In the genomic region with DNA sequence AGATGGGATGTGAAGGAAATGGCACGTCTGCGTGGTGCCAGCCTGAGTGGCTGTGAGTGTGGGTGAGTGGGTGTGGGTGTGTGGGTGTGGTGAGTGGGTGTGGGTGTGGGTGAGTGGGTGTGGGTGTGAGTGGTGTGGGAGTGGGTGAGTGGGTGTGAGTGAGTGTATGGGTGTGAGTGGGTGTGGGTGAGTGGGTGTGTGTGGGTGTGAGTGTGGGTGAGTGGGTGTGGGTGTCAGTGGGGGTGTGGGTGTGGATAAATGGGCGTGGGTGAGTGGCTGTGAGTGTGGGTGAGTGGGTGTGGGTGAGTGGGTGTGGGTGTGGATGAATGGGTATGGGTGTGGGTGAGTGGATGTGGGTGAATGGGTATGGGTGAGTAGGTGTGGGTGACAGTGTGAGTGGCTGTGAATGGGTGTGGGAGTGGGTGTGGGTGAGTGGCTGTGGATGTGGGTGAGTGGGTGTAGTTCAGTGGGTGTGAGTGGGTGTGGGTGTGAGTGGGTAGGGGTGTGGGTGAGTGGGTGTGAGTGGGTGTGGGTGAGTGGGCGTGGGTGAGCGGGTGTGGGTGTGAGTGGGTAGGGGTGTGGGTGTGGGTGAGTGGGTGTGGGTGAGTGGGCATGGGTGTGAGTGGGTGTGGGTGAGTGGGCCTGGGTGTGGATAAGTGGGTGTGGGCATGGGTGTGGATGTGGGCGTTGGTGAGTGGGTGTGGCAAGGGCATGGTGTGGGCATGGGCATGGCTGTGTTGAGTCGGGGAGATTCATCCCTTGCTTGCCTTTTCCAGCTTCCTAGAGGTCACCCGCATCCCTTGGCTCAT, we compare ENCODE assay signal across 1 cellular context.
TF ChIP-seq lines count a peak whose summit lies in the region.

No MANE protein-coding gene starts in this region.

TF ChIP-seq in K562, 482 proteins besides CTCF, POLR2A, EP300 and RAD21 (continued from another document and continues in another):
- no peak for TF ChIP-seq MITF (IDR thresholded peaks at IDR 0.05)
- TF ChIP-seq SIN3A (IDR thresholded peaks at IDR 0.05; ENCODE audit: borderline replicate concordance in 2 of 2, control insufficient read depth in 1 of 2, low read depth in 2 of 2, low read length in 2 of 2), result no peak
- TF ChIP-seq ZC3H11A (IDR thresholded peaks at IDR 0.05; ENCODE audit: low read depth, low read length), result no peak
- no peak for TF ChIP-seq ZNF311 (CRISPR knock-in tag; IDR thresholded peaks at IDR 0.05)
- TF ChIP-seq DIDO1 (tag; IDR thresholded peaks at IDR 0.05; ENCODE audit: low read depth), result no peak
- no peak for TF ChIP-seq PHF20 (IDR thresholded peaks at IDR 0.05; ENCODE audit: partially characterized antibody)
- no peak for TF ChIP-seq NR2F6 (CRISPR knock-in tag; IDR thresholded peaks at IDR 0.05)
- TF ChIP-seq CBX1 (IDR thresholded peaks at IDR 0.05; ENCODE audit: low read depth), result no peak
- TF ChIP-seq BCOR (IDR thresholded peaks at IDR 0.05), result no peak
- TF ChIP-seq POLR2G (IDR thresholded peaks at IDR 0.05; ENCODE audit: low read depth, low read length), result no peak
- TF ChIP-seq TFAM (CRISPR knock-in tag; conservative IDR thresholded peaks at IDR 0.05), result no peak
- TF ChIP-seq RAD51 (IDR thresholded peaks at IDR 0.05; ENCODE audit: borderline replicate concordance, low read depth), result no peak
- TF ChIP-seq ZNF77 (CRISPR knock-in tag; IDR thresholded peaks at IDR 0.05), result no peak
- no peak for TF ChIP-seq E4F1 (CRISPR knock-in tag; IDR thresholded peaks at IDR 0.05; ENCODE audit: borderline replicate concordance)
- TF ChIP-seq BRF1 (IDR thresholded peaks at IDR 0.05; ENCODE audit: borderline replicate concordance, extremely low read depth, insufficient read length), result no peak
- TF ChIP-seq CBX3 (IDR thresholded peaks at IDR 0.05; ENCODE audit: borderline replicate concordance in 1 of 2, low read length in 2 of 2), result no peak
- no peak for TF ChIP-seq STAT5B (CRISPR knock-in tag; IDR thresholded peaks at IDR 0.05)
- no peak for TF ChIP-seq ZNF518B (CRISPR knock-in tag; IDR thresholded peaks at IDR 0.05)
- TF ChIP-seq, protein P1, sequence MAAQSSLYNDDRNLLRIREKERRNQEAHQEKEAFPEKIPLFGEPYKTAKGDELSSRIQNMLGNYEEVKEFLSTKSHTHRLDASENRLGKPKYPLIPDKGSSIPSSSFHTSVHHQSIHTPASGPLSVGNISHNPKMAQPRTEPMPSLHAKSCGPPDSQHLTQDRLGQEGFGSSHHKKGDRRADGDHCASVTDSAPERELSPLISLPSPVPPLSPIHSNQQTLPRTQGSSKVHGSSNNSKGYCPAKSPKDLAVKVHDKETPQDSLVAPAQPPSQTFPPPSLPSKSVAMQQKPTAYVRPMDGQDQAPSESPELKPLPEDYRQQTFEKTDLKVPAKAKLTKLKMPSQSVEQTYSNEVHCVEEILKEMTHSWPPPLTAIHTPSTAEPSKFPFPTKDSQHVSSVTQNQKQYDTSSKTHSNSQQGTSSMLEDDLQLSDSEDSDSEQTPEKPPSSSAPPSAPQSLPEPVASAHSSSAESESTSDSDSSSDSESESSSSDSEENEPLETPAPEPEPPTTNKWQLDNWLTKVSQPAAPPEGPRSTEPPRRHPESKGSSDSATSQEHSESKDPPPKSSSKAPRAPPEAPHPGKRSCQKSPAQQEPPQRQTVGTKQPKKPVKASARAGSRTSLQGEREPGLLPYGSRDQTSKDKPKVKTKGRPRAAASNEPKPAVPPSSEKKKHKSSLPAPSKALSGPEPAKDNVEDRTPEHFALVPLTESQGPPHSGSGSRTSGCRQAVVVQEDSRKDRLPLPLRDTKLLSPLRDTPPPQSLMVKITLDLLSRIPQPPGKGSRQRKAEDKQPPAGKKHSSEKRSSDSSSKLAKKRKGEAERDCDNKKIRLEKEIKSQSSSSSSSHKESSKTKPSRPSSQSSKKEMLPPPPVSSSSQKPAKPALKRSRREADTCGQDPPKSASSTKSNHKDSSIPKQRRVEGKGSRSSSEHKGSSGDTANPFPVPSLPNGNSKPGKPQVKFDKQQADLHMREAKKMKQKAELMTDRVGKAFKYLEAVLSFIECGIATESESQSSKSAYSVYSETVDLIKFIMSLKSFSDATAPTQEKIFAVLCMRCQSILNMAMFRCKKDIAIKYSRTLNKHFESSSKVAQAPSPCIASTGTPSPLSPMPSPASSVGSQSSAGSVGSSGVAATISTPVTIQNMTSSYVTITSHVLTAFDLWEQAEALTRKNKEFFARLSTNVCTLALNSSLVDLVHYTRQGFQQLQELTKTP (IDR thresholded peaks at IDR 0.05; ENCODE audit: low read depth in 1 of 2, partially characterized antibody in 2 of 2), result no peak
- no peak for TF ChIP-seq ID3 (CRISPR knock-in tag; IDR thresholded peaks at IDR 0.05)
- TF ChIP-seq ID3 (tag; IDR thresholded peaks at IDR 0.05), result no peak
- no peak for TF ChIP-seq SMAD1 (IDR thresholded peaks at IDR 0.05; ENCODE audit: low read depth, low read length, partially characterized antibody)
- no peak for TF ChIP-seq NCOA2 (IDR thresholded peaks at IDR 0.05; ENCODE audit: partially characterized antibody in 2 of 2)
- TF ChIP-seq E2F8 (IDR thresholded peaks at IDR 0.05; ENCODE audit: low read depth, partially characterized antibody), result no peak
- 0 out of 2 replicates have a peak, but pooled peaks have one; percentile 12 for TF ChIP-seq EHMT2 (IDR thresholded peaks at IDR 0.05)
- no peak for TF ChIP-seq ZNF764 (CRISPR knock-in tag; IDR thresholded peaks at IDR 0.05; ENCODE audit: low read depth)
- TF ChIP-seq PHTF2 (CRISPR knock-in tag; IDR thresholded peaks at IDR 0.05), result no peak
- TF ChIP-seq YY1 (IDR thresholded peaks at IDR 0.05; ENCODE audit: borderline replicate concordance in 1 of 3, control insufficient read depth in 1 of 3, extremely low read depth in 1 of 3, insufficient read depth in 3 of 3, insufficient read length in 1 of 3, insufficient replicate concordance in 2 of 3, low read depth in 1 of 3, low read length in 2 of 3), result no peak
- TF ChIP-seq, protein P2, sequence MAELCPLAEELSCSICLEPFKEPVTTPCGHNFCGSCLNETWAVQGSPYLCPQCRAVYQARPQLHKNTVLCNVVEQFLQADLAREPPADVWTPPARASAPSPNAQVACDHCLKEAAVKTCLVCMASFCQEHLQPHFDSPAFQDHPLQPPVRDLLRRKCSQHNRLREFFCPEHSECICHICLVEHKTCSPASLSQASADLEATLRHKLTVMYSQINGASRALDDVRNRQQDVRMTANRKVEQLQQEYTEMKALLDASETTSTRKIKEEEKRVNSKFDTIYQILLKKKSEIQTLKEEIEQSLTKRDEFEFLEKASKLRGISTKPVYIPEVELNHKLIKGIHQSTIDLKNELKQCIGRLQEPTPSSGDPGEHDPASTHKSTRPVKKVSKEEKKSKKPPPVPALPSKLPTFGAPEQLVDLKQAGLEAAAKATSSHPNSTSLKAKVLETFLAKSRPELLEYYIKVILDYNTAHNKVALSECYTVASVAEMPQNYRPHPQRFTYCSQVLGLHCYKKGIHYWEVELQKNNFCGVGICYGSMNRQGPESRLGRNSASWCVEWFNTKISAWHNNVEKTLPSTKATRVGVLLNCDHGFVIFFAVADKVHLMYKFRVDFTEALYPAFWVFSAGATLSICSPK (IDR thresholded peaks at IDR 0.05; ENCODE audit: borderline replicate concordance), result no peak
- no peak for TF ChIP-seq CBFA2T2 (conservative IDR thresholded peaks at IDR 0.05)
- no peak for TF ChIP-seq SMAD4 (CRISPR knock-in tag; conservative IDR thresholded peaks at IDR 0.05)
- 0 out of 2 replicates have a peak, but pooled peaks have one; percentile 18 for TF ChIP-seq IRF2 (CRISPR knock-in tag; IDR thresholded peaks at IDR 0.05)
- TF ChIP-seq HEY1 (CRISPR knock-in tag; IDR thresholded peaks at IDR 0.05; ENCODE audit: borderline replicate concordance), result no peak
- no peak for TF ChIP-seq ZNF408 (CRISPR knock-in tag; IDR thresholded peaks at IDR 0.05; ENCODE audit: low read depth)
- 0 out of 2 replicates have a peak, but pooled peaks have one; percentile 2 for TF ChIP-seq THRB (CRISPR knock-in tag; conservative IDR thresholded peaks at IDR 0.05)
- no peak for TF ChIP-seq E2F3 (CRISPR knock-in tag; IDR thresholded peaks at IDR 0.05)
- TF ChIP-seq CREBBP (IDR thresholded peaks at IDR 0.05; ENCODE audit: low read depth, low read length), result no peak
- TF ChIP-seq ATF4 (CRISPR knock-in tag; IDR thresholded peaks at IDR 0.05), result no peak
- no peak for TF ChIP-seq BHLHE40 (IDR thresholded peaks at IDR 0.05; ENCODE audit: low read length)
